6 cellular contexts compared by ENCODE assay signal in genomic region chr11:105860105-105860504, GRCh38.
"Had no signal": no experiment of that assay in that cellular context is flagged by ENCODE, and none has a peak within 500 bp of the region (broad histone marks: within the 10 kb centered on the region; RNA-seq: fewer than 3 reads in every experiment).

No MANE protein-coding gene starts in this region.

- DNase-seq: H9, HCEC 1CT, IMR-90, KG1 had no signal

- ATAC-seq: GM23338, K562 had no signal
